ENCODE assay signal across 8 cellular contexts in the genomic region with DNA sequence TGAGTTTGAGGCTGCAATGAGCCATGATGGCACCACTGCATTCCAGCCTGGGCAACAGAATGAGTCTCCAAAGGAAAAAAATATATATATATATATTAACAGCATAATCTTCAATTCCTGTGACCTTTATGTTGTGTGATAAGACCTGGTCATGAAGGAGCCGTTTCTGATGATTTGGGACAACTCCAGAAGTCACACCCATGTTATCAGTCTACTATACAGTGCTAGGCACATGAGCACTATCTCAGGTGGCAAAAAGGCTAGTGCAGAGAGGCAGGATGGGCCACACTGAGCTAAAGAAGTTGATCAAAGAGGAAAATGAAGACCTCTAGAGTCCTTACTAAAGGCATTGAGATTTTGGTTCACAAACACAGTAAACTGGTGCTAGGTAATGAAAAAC.
"Had no signal": no experiment of that assay in that cellular context is flagged by ENCODE, and none has a peak within 500 bp of the region (broad histone marks: within the 10 kb centered on the region; RNA-seq: fewer than 3 reads in every experiment).

No MANE protein-coding gene starts in this region.

- DNase-seq: GDM1, GF-D8 had no signal

- FAIRE-seq: G401.6, GM12878, GM12891, GM12892, GM18507, GM19239 had no signal

- H3K4me3 ChIP-seq: GM12878 had no signal

- ATAC-seq: GM12878 had no signal
